Comparison of ENCODE assay signal across 14 cellular contexts in the genomic region with DNA sequence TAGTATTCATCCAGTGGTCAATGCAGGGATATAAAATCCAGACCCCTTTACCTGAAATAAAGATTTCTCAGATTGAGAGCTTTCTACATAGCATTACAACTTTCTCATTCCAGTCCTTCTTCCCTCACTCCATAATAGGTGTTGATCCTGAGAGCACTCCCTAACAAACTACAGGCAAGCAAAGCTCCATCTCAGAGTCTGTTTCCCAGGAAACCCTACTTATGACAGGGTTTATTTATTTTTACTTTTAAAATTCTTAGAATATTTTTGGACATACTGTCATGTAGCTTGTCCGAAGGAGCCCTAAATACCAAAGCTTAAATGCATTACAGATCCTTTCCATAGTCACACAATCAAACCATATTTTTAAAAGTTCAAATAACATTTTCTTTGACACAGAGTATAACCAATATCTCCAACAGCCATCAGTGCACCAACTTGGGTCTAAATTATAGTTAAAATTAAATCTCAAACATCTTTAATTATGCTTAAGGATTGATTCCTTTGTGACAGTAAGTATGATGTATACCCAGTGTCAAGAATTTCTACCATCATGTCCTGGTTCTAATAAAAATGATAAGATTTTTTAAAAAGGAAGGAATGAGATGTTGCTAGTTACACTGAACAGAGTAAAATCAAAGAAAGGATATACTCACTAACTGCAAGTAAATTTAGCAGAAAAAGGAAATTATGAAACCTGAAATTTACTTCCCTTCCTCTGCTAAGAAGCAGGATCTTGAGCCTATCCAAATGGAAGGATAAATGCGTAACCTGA.
DNase-seq lines count a peak whose midpoint lies in the region; TF ChIP-seq lines count a peak whose summit lies in the region.
"Had no signal": no experiment of that assay in that cellular context is flagged by ENCODE, and none has a peak within 500 bp of the region (broad histone marks: within the 10 kb centered on the region; RNA-seq: fewer than 3 reads in every experiment).

No MANE protein-coding gene starts in this region.

- H3K27me3 ChIP-seq in adipocyte (replicated peaks; ENCODE audit: control insufficient read depth, insufficient read depth, low read length), result no peaks in the 10 kb centered on the region
- peaks cover 0 to 7% (median 0%) of the 10 kb centered on the region in 4 donors for H3K27me3 ChIP-seq in esophagus squamous epithelium

- intact Hi-C loops in esophagus squamous epithelium (cut with DNase I), result no loop called here

- no peaks in the 10 kb centered on the region for H3K36me3 ChIP-seq in adipocyte (ENCODE audit: control insufficient read depth, insufficient read depth, low read length, severe bottlenecking)
- no peaks in the 10 kb centered on the region for H3K36me3 ChIP-seq in esophagus squamous epithelium
- H3K36me3 ChIP-seq: HAP-1 had no signal

- TF ChIP-seq CTCF in esophagus squamous epithelium (IDR thresholded peaks at IDR 0.05), result no peak

- peak; percentile 26 for DNase-seq in AG08395 (ENCODE audit: low spot score)
- peak; percentile 57 for DNase-seq in GM04503 (ENCODE audit: low read depth)
- peak; percentile 65 for DNase-seq in adipocyte (ENCODE audit: low read depth)
- peak; percentile 26 for DNase-seq in hepatic stellate cell (ENCODE audit: low spot score)
- no peak for DNase-seq in LoVo (ENCODE audit: low spot score)
- no peak for DNase-seq in RKO (ENCODE audit: low spot score)
- no peak for DNase-seq in DMS79 (lab: John Stamatoyannopoulos, UW)
- DNase-seq in esophagus squamous epithelium (lab: John Stamatoyannopoulos, UW), result no peak
- DNase-seq: MV-4-11, NCI-H1436, NCI-H2081 treated with DMSO at 0.1 percent for 48 hours, NCI-H524 treated with DMSO at 0.1 percent for 48 hours, SHP77 had no signal

- WGBS in esophagus squamous epithelium, 2 donors, result 71 to 72% methylated on average over 2 of the region's 2 CpGs

- no peak for TF ChIP-seq POLR2A in esophagus squamous epithelium (IDR thresholded peaks at IDR 0.05)

- no peak overlapping the region for H3K9ac ChIP-seq in adipocyte (ENCODE audit: low read length)

- H3K27ac ChIP-seq in esophagus squamous epithelium, result no peak overlapping the region

- H3K4me1 ChIP-seq in adipocyte (ENCODE audit: control insufficient read depth, insufficient read depth, low read length) (no peaks in the 10 kb centered on the region), esophagus squamous epithelium (no peaks in the 10 kb centered on the region)
- H3K4me1 ChIP-seq: HAP-1 had no signal

- no peaks in the 10 kb centered on the region for H3K9me3 ChIP-seq in adipocyte (ENCODE audit: control insufficient read depth, low read length)
- H3K9me3 ChIP-seq in esophagus squamous epithelium, result peaks cover 0 to 7% (median 0%) of the 10 kb centered on the region in 3 donors
- H3K9me3 ChIP-seq: HAP-1 had no signal

- no peak overlapping the region for H3K4me3 ChIP-seq in adipocyte (ENCODE audit: low read length)
- H3K4me3 ChIP-seq in esophagus squamous epithelium, result no peak overlapping the region
- H3K4me3 ChIP-seq: HAP-1 had no signal

Comparison
In these comparisons a context has a peak if more than half of its experiments do, and no peak if none do; other contexts are left out.
1. DNase-seq: peak in AG08395 (single experiment), GM04503 (single experiment), adipocyte (single experiment) and hepatic stellate cell (single experiment); none in LoVo (single experiment), RKO (single experiment), DMS79 (single experiment) and esophagus squamous epithelium (single experiment).